Comparison of ENCODE assay signal across 9 cellular contexts in genomic region chr9:137176302-137177182, GRCh38. TPM values are rescaled to one million over a fixed set of nuclear protein-coding genes. Genes with fewer than 3 reads are reported as not detected.
A peak's percentile ranks its signal among the peaks of the same experiment; 100 is the strongest.
DNase-seq lines count a peak whose midpoint lies in the region; ATAC-seq and TF ChIP-seq lines count a peak whose summit lies in the region.
"Had no signal": no experiment of that assay in that cellular context is flagged by ENCODE, and none has a peak within 500 bp of the region (broad histone marks: within the 10 kb centered on the region; RNA-seq: fewer than 3 reads in every experiment).

No MANE protein-coding gene starts in this region.

- no peaks in the 10 kb centered on the region for H3K27me3 ChIP-seq in HAP-1 (ENCODE audit: low read depth)

- no peaks in the 10 kb centered on the region for H3K9me3 ChIP-seq in HAP-1

- H3K4me1 ChIP-seq in HAP-1, result no peaks in the 10 kb centered on the region

- no peak overlapping the region for H3K4me3 ChIP-seq in HAP-1
- no peak overlapping the region for H3K4me3 ChIP-seq in fibroblast of the aortic adventitia (ENCODE audit: low read depth, low read length)
- H3K4me3 ChIP-seq: lung had no signal

- ATAC-seq in SK-N-SH treated with all-trans-retinoic acid at 6 μM for 48 hours (peak; percentile 44), HG02642 (IDR thresholded peaks at IDR 0.05; ENCODE audit: poor library complexity, unreplicated experiment) (no peak), HG03432 (IDR thresholded peaks at IDR 0.05; ENCODE audit: unreplicated experiment) (no peak), GM19328 (IDR thresholded peaks at IDR 0.05; ENCODE audit: unreplicated experiment) (no peak)

- H3K36me3 ChIP-seq in HAP-1 (replicated peaks), result peaks cover 19% of the 10 kb centered on the region

- DNase-seq in DMS 273 (lab: John Stamatoyannopoulos, UW; ENCODE audit: unreplicated experiment) (peak; percentile 82), HAP-1 (ENCODE audit: low spot score in 2 of 2) (peak; percentile 33 to 60), fibroblast of the aortic adventitia (ENCODE audit: low read depth) (peak; percentile 16)
- peak; percentile 45 for DNase-seq in stimulated activated CD8-positive, alpha-beta memory T cell treated with anti-CD3 and anti-CD28 coated beads, Interleukin-4, amount 100 ng/mL, for 48 hours

- peak; percentile 65 for TF ChIP-seq CTCF in fibroblast of the aortic adventitia (IDR thresholded peaks at IDR 0.05; ENCODE audit: insufficient read depth, low read length)

- in situ Hi-C loops in HAP-1 (cut with MboI; ENCODE audit: low sequenced_read_pairs), result no loop called here

TF ChIP-seq in SK-N-SH treated with all-trans-retinoic acid at 6 μM for 48 hours, 23 proteins besides CTCF, POLR2A, EP300 and RAD21:
- TF ChIP-seq TOX (CRISPR knock-in tag; IDR thresholded peaks at IDR 0.05; ENCODE audit: borderline replicate concordance), result no peak
- TF ChIP-seq PPARA (CRISPR knock-in tag; IDR thresholded peaks at IDR 0.05; ENCODE audit: borderline replicate concordance), result no peak
- TF ChIP-seq ARNTL (CRISPR knock-in tag; IDR thresholded peaks at IDR 0.05; ENCODE audit: borderline replicate concordance, low read depth), result no peak
- TF ChIP-seq ZFP3 (CRISPR knock-in tag; IDR thresholded peaks at IDR 0.05), result no peak
- TF ChIP-seq RARB (CRISPR knock-in tag; IDR thresholded peaks at IDR 0.05), result no peak
- TF ChIP-seq CSRNP3 (CRISPR knock-in tag; IDR thresholded peaks at IDR 0.05), result no peak
- no peak for TF ChIP-seq TSHZ2 (CRISPR knock-in tag; IDR thresholded peaks at IDR 0.05)
- no peak for TF ChIP-seq OSR1 (CRISPR knock-in tag; IDR thresholded peaks at IDR 0.05)
- TF ChIP-seq, protein P1, sequence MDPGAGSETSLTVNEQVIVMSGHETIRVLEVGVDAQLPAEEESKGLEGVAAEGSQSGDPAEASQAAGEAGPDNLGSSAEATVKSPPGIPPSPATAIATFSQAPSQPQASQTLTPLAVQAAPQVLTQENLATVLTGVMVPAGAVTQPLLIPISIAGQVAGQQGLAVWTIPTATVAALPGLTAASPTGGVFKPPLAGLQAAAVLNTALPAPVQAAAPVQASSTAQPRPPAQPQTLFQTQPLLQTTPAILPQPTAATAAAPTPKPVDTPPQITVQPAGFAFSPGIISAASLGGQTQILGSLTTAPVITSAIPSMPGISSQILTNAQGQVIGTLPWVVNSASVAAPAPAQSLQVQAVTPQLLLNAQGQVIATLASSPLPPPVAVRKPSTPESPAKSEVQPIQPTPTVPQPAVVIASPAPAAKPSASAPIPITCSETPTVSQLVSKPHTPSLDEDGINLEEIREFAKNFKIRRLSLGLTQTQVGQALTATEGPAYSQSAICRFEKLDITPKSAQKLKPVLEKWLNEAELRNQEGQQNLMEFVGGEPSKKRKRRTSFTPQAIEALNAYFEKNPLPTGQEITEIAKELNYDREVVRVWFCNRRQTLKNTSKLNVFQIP (CRISPR knock-in tag; IDR thresholded peaks at IDR 0.05; ENCODE audit: borderline replicate concordance, low read depth), result no peak
- no peak for TF ChIP-seq ZNF70 (CRISPR knock-in tag; IDR thresholded peaks at IDR 0.05)
- no peak for TF ChIP-seq SNAI2 (CRISPR knock-in tag; IDR thresholded peaks at IDR 0.05)
- no peak for TF ChIP-seq ZC3H10 (CRISPR knock-in tag; IDR thresholded peaks at IDR 0.05)
- TF ChIP-seq, protein P2, sequence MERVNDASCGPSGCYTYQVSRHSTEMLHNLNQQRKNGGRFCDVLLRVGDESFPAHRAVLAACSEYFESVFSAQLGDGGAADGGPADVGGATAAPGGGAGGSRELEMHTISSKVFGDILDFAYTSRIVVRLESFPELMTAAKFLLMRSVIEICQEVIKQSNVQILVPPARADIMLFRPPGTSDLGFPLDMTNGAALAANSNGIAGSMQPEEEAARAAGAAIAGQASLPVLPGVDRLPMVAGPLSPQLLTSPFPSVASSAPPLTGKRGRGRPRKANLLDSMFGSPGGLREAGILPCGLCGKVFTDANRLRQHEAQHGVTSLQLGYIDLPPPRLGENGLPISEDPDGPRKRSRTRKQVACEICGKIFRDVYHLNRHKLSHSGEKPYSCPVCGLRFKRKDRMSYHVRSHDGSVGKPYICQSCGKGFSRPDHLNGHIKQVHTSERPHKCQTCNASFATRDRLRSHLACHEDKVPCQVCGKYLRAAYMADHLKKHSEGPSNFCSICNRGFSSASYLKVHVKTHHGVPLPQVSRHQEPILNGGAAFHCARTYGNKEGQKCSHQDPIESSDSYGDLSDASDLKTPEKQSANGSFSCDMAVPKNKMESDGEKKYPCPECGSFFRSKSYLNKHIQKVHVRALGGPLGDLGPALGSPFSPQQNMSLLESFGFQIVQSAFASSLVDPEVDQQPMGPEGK (CRISPR knock-in tag; IDR thresholded peaks at IDR 0.05; ENCODE audit: borderline replicate concordance), result no peak
- no peak for TF ChIP-seq ZNF565 (CRISPR knock-in tag; conservative IDR thresholded peaks at IDR 0.05; ENCODE audit: low read depth)
- no peak for TF ChIP-seq CREB5 (CRISPR knock-in tag; IDR thresholded peaks at IDR 0.05; ENCODE audit: low read depth)
- TF ChIP-seq ZFP30 (CRISPR knock-in tag; IDR thresholded peaks at IDR 0.05), result no peak
- TF ChIP-seq GLIS3 (CRISPR knock-in tag; IDR thresholded peaks at IDR 0.05), result no peak
- no peak for TF ChIP-seq TCF4 (CRISPR knock-in tag; IDR thresholded peaks at IDR 0.05; ENCODE audit: borderline replicate concordance)
- no peak for TF ChIP-seq ESRRG (CRISPR knock-in tag; IDR thresholded peaks at IDR 0.05)
TF ChIP-seq in SK-N-SH treated with all-trans-retinoic acid at 6 μM for 48 hours: peak in this region for 0.

RNA-seq across cellular contexts. Expression of gene TMEM210, which starts 4.7 kb away (rescaled TPM):
- total RNA-seq in fibroblast of the aortic adventitia (ENCODE audit: low replicate concordance), result not detected in 2 replicates
- total RNA-seq: lung had no signal

RNA-seq across cellular contexts. Expression of gene LRRC26, which starts 6.7 kb away (rescaled TPM):
- not detected in 2 replicates for total RNA-seq in fibroblast of the aortic adventitia (ENCODE audit: low replicate concordance)

RNA-seq across cellular contexts. Expression of gene ANAPC2, which starts 11.8 kb away (rescaled TPM):
- total RNA-seq in fibroblast of the aortic adventitia (ENCODE audit: low replicate concordance), result 25.7 and 28.0 TPM in 2 replicates

RNA-seq across cellular contexts. Expression of gene SSNA1, which starts 11.9 kb away (rescaled TPM):
- total RNA-seq in fibroblast of the aortic adventitia (ENCODE audit: low replicate concordance), result 43.5 and 51.5 TPM in 2 replicates

RNA-seq across cellular contexts. Expression of gene TPRN, which starts 24.0 kb away (rescaled TPM):
- 8.0 and 10.5 TPM in 2 replicates for total RNA-seq in fibroblast of the aortic adventitia (ENCODE audit: low replicate concordance)

Comparison
In these comparisons a context has a peak if more than half of its experiments do, and no peak if none do; other contexts are left out.
1. DNase-seq: peak in every context shown above with its lines; median percentile 82 in DMS 273; 46 in HAP-1; 45 in stimulated activated CD8-positive, alpha-beta memory T cell treated with anti-CD3 and anti-CD28 coated beads, Interleukin-4, amount 100 ng/mL, for 48 hours; 16 in fibroblast of the aortic adventitia.